9 cellular contexts compared by ENCODE assay signal in genomic region chr14:94056579-94057308, GRCh38. TPM values are rescaled to one million over a fixed set of nuclear protein-coding genes. Genes with fewer than 3 reads are reported as not detected.
A peak's percentile ranks its signal among the peaks of the same experiment; 100 is the strongest.
DNase-seq lines count a peak whose midpoint lies in the region; ATAC-seq, FAIRE-seq and TF ChIP-seq lines count a peak whose summit lies in the region.
"Had no signal": no experiment of that assay in that cellular context is flagged by ENCODE, and none has a peak within 500 bp of the region (broad histone marks: within the 10 kb centered on the region; RNA-seq: fewer than 3 reads in every experiment).

No MANE protein-coding gene starts in this region.

- H3K9me3 ChIP-seq in testis = no peaks in the 10 kb centered on the region

- CTCF ChIA-PET in activated naive CD4-positive, alpha-beta T cell treated with anti-CD3 and anti-CD28 coated beads, Interleukin-2, amount 10 ng/mL, durations not matched to agents 7 days and 5 days (lab: Charles Lee) = interaction anchor here (0.9 to 3.7 kb wide), 9 partner anchors 8 to 117 kb away, joined by 3 to 24 read pairs (median 4); no protein-coding TSS in a partner anchor

- TF ChIP-seq CTCF in testis (IDR thresholded peaks at IDR 0.05) = no peak
- no peak for TF ChIP-seq CTCF in chondrocyte (IDR thresholded peaks at IDR 0.05)

- no peak for TF ChIP-seq POLR2A in testis (IDR thresholded peaks at IDR 0.05)
- TF ChIP-seq POLR2A in GM12892 (IDR thresholded peaks at IDR 0.05; ENCODE audit: low read depth, low read length) = no peak

- no peak overlapping the region for H3K4me3 ChIP-seq in testis

- 59% methylated on average over 6 of the region's 6 CpGs for WGBS in testis, 2 donors

- no peak overlapping the region for H3K4me3 Mint-ChIP-seq in activated naive CD4-positive, alpha-beta T cell treated with anti-CD3 and anti-CD28 coated beads, Interleukin-2, amount 10 ng/mL, durations not matched to agents 7 days and 5 days
- no peak overlapping the region for H3K4me3 Mint-ChIP-seq in chondrocyte (ENCODE audit: unreplicated experiment)

- H3K27me3 Mint-ChIP-seq in activated naive CD4-positive, alpha-beta T cell treated with anti-CD3 and anti-CD28 coated beads, Interleukin-2, amount 10 ng/mL, durations not matched to agents 7 days and 5 days = no peaks in the 10 kb centered on the region
- no peaks in the 10 kb centered on the region for H3K27me3 Mint-ChIP-seq in chondrocyte (ENCODE audit: low read depth)

- peaks cover 87% of the 10 kb centered on the region for H3K36me3 Mint-ChIP-seq in activated naive CD4-positive, alpha-beta T cell treated with anti-CD3 and anti-CD28 coated beads, Interleukin-2, amount 10 ng/mL, durations not matched to agents 7 days and 5 days
- H3K36me3 Mint-ChIP-seq in chondrocyte (ENCODE audit: low read depth) = peaks cover 55% of the 10 kb centered on the region

- peaks cover 36% of the 10 kb centered on the region for H3K4me1 ChIP-seq in testis

- ATAC-seq in HG02981 (IDR thresholded peaks at IDR 0.05; ENCODE audit: unreplicated experiment) = peak; percentile 77

- no peak overlapping the region for H3K27ac ChIP-seq in testis
- H3K27ac ChIP-seq: C4-2B had no signal

- intact Hi-C loops in testis (cut with DNase I; ENCODE audit: low total_unique reads) = no loop called here

- no peaks in the 10 kb centered on the region for H3K9me3 Mint-ChIP-seq in activated naive CD4-positive, alpha-beta T cell treated with anti-CD3 and anti-CD28 coated beads, Interleukin-2, amount 10 ng/mL, durations not matched to agents 7 days and 5 days
- no peaks in the 10 kb centered on the region for H3K9me3 Mint-ChIP-seq in chondrocyte (ENCODE audit: low read depth)

- peaks cover 60% of the 10 kb centered on the region for H3K4me1 Mint-ChIP-seq in activated naive CD4-positive, alpha-beta T cell treated with anti-CD3 and anti-CD28 coated beads, Interleukin-2, amount 10 ng/mL, durations not matched to agents 7 days and 5 days
- H3K4me1 Mint-ChIP-seq in chondrocyte (ENCODE audit: low read depth) = no peaks in the 10 kb centered on the region

- FAIRE-seq in GM12892 (lab: Jason Lieb, UNC) = no peak

- H3K27me3 ChIP-seq in testis = no peaks in the 10 kb centered on the region

- peak overlapping the region; percentile 88 for H3K27ac Mint-ChIP-seq in activated naive CD4-positive, alpha-beta T cell treated with anti-CD3 and anti-CD28 coated beads, Interleukin-2, amount 10 ng/mL, durations not matched to agents 7 days and 5 days
- no peak overlapping the region for H3K27ac Mint-ChIP-seq in chondrocyte (ENCODE audit: unreplicated experiment)

- peak; percentile 28 for DNase-seq in stimulated activated CD4-positive, alpha-beta T cell treated with anti-CD3 and anti-CD28 coated beads, Interleukin-4, amount 100 ng/mL, for 24 hours
- DNase-seq in stimulated activated CD4-positive, alpha-beta T cell treated with anti-CD3 and anti-CD28 coated beads, Interleukin-1b, Interleukin-23, amount 100 ng/mL, for 48 hours = no peak
- DNase-seq in activated naive CD4-positive, alpha-beta T cell treated with anti-CD3 and anti-CD28 coated beads, Interleukin-2, amount 10 ng/mL, durations not matched to agents 7 days and 5 days = peak; percentile 54
- DNase-seq in testis (peak; percentile 69), chondrocyte (ENCODE audit: low spot score) (no peak), occipital lobe (lab: John Stamatoyannopoulos, UW) (no peak), GM12892 (ENCODE audit: insufficient read length) (no peak)

- H3K36me3 ChIP-seq in testis (ENCODE audit: low read depth, missing control alignments) = no peaks in the 10 kb centered on the region

RNA-seq across cellular contexts. Expression of gene DDX24, which starts 24.3 kb away (rescaled TPM):
- 100 to 1,000 TPM; 378 to 485 TPM for total RNA-seq in testis
- 431 TPM for polyA plus RNA-seq in testis (ENCODE audit: insufficient read depth, low read depth, low replicate concordance)
- 136 to 151 TPM (median 149 TPM) in 3 replicates for total RNA-seq in chondrocyte
- 110 TPM for total RNA-seq in occipital lobe
- 147 TPM for polyA plus RNA-seq in GM12892 (2012; ENCODE audit: missing spikeins)

RNA-seq across cellular contexts. Expression of gene IFI27L1, which starts 24.4 kb away (rescaled TPM):
- total RNA-seq in testis = 100 to 1,000 TPM; 174 to 219 TPM
- 209 TPM for polyA plus RNA-seq in testis (ENCODE audit: insufficient read depth, low read depth, low replicate concordance)
- total RNA-seq in chondrocyte = 33.0 to 35.0 TPM (median 33.6 TPM) in 3 replicates
- 5.0 TPM for total RNA-seq in occipital lobe
- 25.2 TPM for polyA plus RNA-seq in GM12892 (2012; ENCODE audit: missing spikeins)

RNA-seq across cellular contexts. Expression of gene OTUB2, which starts 30.6 kb away (rescaled TPM):
- total RNA-seq in testis = 10 to 100 TPM in 1 of 2 donors, 1 to 10 TPM in 1; 8.4 to 19.3 TPM
- 16.8 TPM for polyA plus RNA-seq in testis (ENCODE audit: insufficient read depth, low read depth, low replicate concordance)
- 0.99 to 2.1 TPM (median 1.9 TPM) in 3 replicates for total RNA-seq in chondrocyte
- 5.6 TPM for total RNA-seq in occipital lobe
- polyA plus RNA-seq in GM12892 (2012; ENCODE audit: missing spikeins) = 0.57 TPM

RNA-seq across cellular contexts. Expression of gene IFI27, which starts 53.8 kb away (rescaled TPM):
- total RNA-seq in testis (100 to 1,000 TPM; 388 to 531 TPM), chondrocyte (1.5 to 3.3 TPM (median 1.5 TPM) in 3 replicates), occipital lobe (12.2 TPM)
- polyA plus RNA-seq in testis (ENCODE audit: insufficient read depth, low read depth, low replicate concordance) = 312 TPM
- polyA plus RNA-seq in GM12892 (2012; ENCODE audit: missing spikeins) = 3.1 TPM

RNA-seq across cellular contexts. Expression of gene CCDC197, which starts 59.6 kb away (rescaled TPM):
- 10 to 100 TPM in 1 of 2 donors, 1 to 10 TPM in 1; 5.6 to 20.7 TPM for total RNA-seq in testis
- polyA plus RNA-seq in testis (ENCODE audit: insufficient read depth, low read depth, low replicate concordance) = 31.0 TPM
- total RNA-seq in chondrocyte = not detected in 3 replicates
- total RNA-seq in occipital lobe = not detected
- not detected for polyA plus RNA-seq in GM12892 (2012; ENCODE audit: missing spikeins)

Comparison
In these comparisons a context has a peak if more than half of its experiments do, and no peak if none do; other contexts are left out.
1. DNase-seq: peak in stimulated activated CD4-positive, alpha-beta T cell treated with anti-CD3 and anti-CD28 coated beads, Interleukin-4, amount 100 ng/mL, for 24 hours (single experiment), activated naive CD4-positive, alpha-beta T cell treated with anti-CD3 and anti-CD28 coated beads, Interleukin-2, amount 10 ng/mL, durations not matched to agents 7 days and 5 days (single experiment) and testis (single experiment); none in stimulated activated CD4-positive, alpha-beta T cell treated with anti-CD3 and anti-CD28 coated beads, Interleukin-1b, Interleukin-23, amount 100 ng/mL, for 48 hours (single experiment), chondrocyte (single experiment), occipital lobe (single experiment) and GM12892 (single experiment).